ENCODE assay signal across 9 cellular contexts in genomic region chr3:97872209-97873042, GRCh38. TPM values are rescaled to one million over a fixed set of nuclear protein-coding genes. Genes with fewer than 3 reads are reported as not detected.
DNase-seq lines count a peak whose midpoint lies in the region; ATAC-seq and TF ChIP-seq lines count a peak whose summit lies in the region.
"Had no signal": no experiment of that assay in that cellular context is flagged by ENCODE, and none has a peak within 500 bp of the region (broad histone marks: within the 10 kb centered on the region; RNA-seq: fewer than 3 reads in every experiment).

No MANE protein-coding gene starts in this region.

- no peaks in the 10 kb centered on the region for H3K36me3 ChIP-seq in BJ (ENCODE audit: control insufficient read depth, insufficient read depth, low read length)
- no peaks in the 10 kb centered on the region for H3K36me3 ChIP-seq in effector memory CD4-positive, alpha-beta T cell (ENCODE audit: control insufficient read depth, insufficient read depth, low read length)

- no peak overlapping the region for H3K4me3 ChIP-seq in BJ (ENCODE audit: low read depth, low read length)
- peak overlapping the region; percentile 20 for H3K4me3 ChIP-seq in effector memory CD4-positive, alpha-beta T cell (ENCODE audit: insufficient read depth, low read depth, low read length, poor library complexity, severe bottlenecking)
- H3K4me3 ChIP-seq: lower lobe of right lung had no signal

- H3K27ac Mint-ChIP-seq in T-cell, result peak overlapping the region; percentile 85 to 88

- ATAC-seq in T-cell (replicated peaks in 1 of 4), result peak; percentile 54 to 94 (median 82)

- peak overlapping the region; percentile 22 to 51 (median 43) for H3K4me3 Mint-ChIP-seq in T-cell

- POLR2A ChIA-PET in BJ (lab: Charles Lee), result interaction anchor here (0.7 kb wide), 1 partner anchor 377 kb away, joined by 3 read pairs; no protein-coding TSS in a partner anchor
- POLR2A ChIA-PET in T-cell (lab: Charles Lee), result interaction anchor here in 1 of 2 donors (0.5 kb wide), 1 partner anchor 44 kb away, joined by 9 read pairs; no protein-coding TSS in a partner anchor

- peaks cover 15 to 22% (median 20%) of the 10 kb centered on the region in 3 donors for H3K4me1 Mint-ChIP-seq in T-cell

- peaks cover 4% of the 10 kb centered on the region for H3K4me1 ChIP-seq in effector memory CD4-positive, alpha-beta T cell (ENCODE audit: control insufficient read depth, insufficient read depth, low read length, poor library complexity, severe bottlenecking)
- H3K4me1 ChIP-seq: lower lobe of right lung had no signal

- DNase-seq in BJ (ENCODE audit: low read depth) (peak; percentile 97), T-cell (peak in 1 of 34 experiments; percentile 4), pulmonary artery endothelial cell (ENCODE audit: low read depth, low spot score) (peak; percentile 39), NCI-H1092 treated with DMSO at 0.1 percent for 48 hours (lab: John Stamatoyannopoulos, UW) (no peak), GM19240 (ENCODE audit: insufficient read length, low spot score) (no peak), GDM1 (lab: John Stamatoyannopoulos, UW) (no peak)
- no peak for DNase-seq in effector memory CD4-positive, alpha-beta T cell
- DNase-seq in activated CD8-positive, alpha-beta memory T cell treated with anti-CD3 and anti-CD28 coated beads for 24 hours, result no peak
- DNase-seq: lower lobe of right lung had no signal

- CTCF ChIA-PET in BJ (lab: Yijun Ruan, JAX) (interaction anchor here (0.6 to 1.6 kb wide), 4 partner anchors 8 to 1881 kb away, joined by 3 to 4 read pairs (median 3); partner anchors contain the start of gene CRYBG3), T-cell (lab: Charles Lee) (interaction anchor here (0.6 to 1.4 kb wide), 3 partner anchors 51 to 674 kb away, joined by 3 to 4 read pairs (median 3); partner anchors contain the start of gene CRYBG3 (in 1 of the 2))

- H3K27me3 ChIP-seq in BJ (ENCODE audit: control insufficient read depth, insufficient read depth, low read length), result no peaks in the 10 kb centered on the region
- no peaks in the 10 kb centered on the region for H3K27me3 ChIP-seq in effector memory CD4-positive, alpha-beta T cell (replicated peaks; ENCODE audit: control insufficient read depth, insufficient read depth, low read length, poor library complexity, severe bottlenecking)

- H3K27me3 Mint-ChIP-seq in T-cell, result no peaks in the 10 kb centered on the region

- H3K9me3 Mint-ChIP-seq in T-cell, result peaks cover 0 to 5% (median 0%) of the 10 kb centered on the region in 3 donors

- H3K36me3 Mint-ChIP-seq in T-cell, result peaks cover 4% of the 10 kb centered on the region

- no peaks in the 10 kb centered on the region for H3K9me3 ChIP-seq in effector memory CD4-positive, alpha-beta T cell (ENCODE audit: control insufficient read depth, low read length)
- H3K9me3 ChIP-seq: lower lobe of right lung had no signal

- no peak for TF ChIP-seq CTCF in BJ (IDR thresholded peaks at IDR 0.05; ENCODE audit: insufficient read depth, low read depth, low read length)

- peak overlapping the region; percentile 40 for H3K27ac ChIP-seq in effector memory CD4-positive, alpha-beta T cell (ENCODE audit: insufficient read depth, low read length, poor library complexity, severe bottlenecking)
- H3K27ac ChIP-seq: lower lobe of right lung had no signal

RNA-seq across cellular contexts. Expression of gene CRYBG3, which starts 50.6 kb away (rescaled TPM):
- polyA plus RNA-seq in BJ (2011; rRNA removed), result 4.1 and 6.6 TPM in 2 replicates
- polyA minus RNA-seq in BJ (2011; rRNA and poly(A)+ RNA removed), result 8.1 and 8.2 TPM in 2 replicates
- total RNA-seq in T-cell (1 to 10 TPM; 3.1 to 5.8 (median 5.3) TPM), pulmonary artery endothelial cell (21.3 and 32.8 TPM in 2 replicates)

Comparison
In these comparisons a context has a peak if more than half of its experiments do, and no peak if none do; other contexts are left out.
1. DNase-seq: peak in BJ (single experiment) and pulmonary artery endothelial cell (single experiment); none in effector memory CD4-positive, alpha-beta T cell (0 of 3), NCI-H1092 treated with DMSO at 0.1 percent for 48 hours (single experiment), GM19240 (single experiment), activated CD8-positive, alpha-beta memory T cell treated with anti-CD3 and anti-CD28 coated beads for 24 hours (single experiment) and GDM1 (single experiment).